ENCODE assay signal across 9 cellular contexts in the genomic region with DNA sequence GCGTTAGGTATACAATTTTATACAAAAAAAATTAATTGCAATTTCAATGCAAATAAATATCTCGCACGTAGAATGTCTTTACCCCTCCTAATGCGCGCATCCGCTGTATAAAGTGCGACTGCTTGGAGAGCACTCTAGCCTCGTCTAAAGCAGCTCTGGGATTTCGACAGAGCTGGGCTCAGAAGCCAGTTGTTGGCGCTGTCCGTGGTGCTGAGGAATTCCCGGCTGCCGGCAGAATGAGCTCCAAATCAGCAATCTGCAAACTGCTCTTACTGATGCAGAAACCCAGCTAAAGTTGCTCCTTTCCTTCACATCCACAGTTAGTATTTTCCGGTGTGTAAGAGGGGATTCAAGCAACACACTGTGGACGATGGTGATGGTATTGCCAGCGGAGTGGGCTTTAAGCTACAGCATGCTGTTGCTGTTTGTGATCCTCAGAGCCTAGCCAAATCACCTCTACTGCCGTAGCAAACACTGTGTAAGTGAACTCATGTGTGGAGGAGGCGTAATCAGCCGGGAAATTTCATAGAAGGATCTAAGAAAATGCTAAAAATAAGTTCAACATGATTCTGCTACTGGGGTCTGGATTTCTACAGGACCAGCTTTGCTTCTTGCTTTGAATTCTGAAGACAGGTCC. TPM values are rescaled to one million over a fixed set of nuclear protein-coding genes. Genes with fewer than 3 reads are reported as not detected.
DNase-seq lines count a peak whose midpoint lies in the region; ATAC-seq, FAIRE-seq and TF ChIP-seq lines count a peak whose summit lies in the region.
"Had no signal": no experiment of that assay in that cellular context is flagged by ENCODE, and none has a peak within 500 bp of the region (broad histone marks: within the 10 kb centered on the region; RNA-seq: fewer than 3 reads in every experiment).

A gene (plus strand): TSS at position 137 of the 637 bp plus-strand sequence. CDS start 3,140 bp downstream, outside the sequence.

- TF ChIP-seq POLR2A in HepG2 (IDR thresholded peaks at IDR 0.05; ENCODE audit: insufficient read depth in 1 of 2, low read depth in 2 of 2, low read length in 2 of 2) (no peak), thyroid gland (IDR thresholded peaks at IDR 0.05) (no peak)

- H3K9me3 ChIP-seq in SJSA1 (replicated peaks): no peaks in the 10 kb centered on the region
- H3K9me3 ChIP-seq in HepG2 (ENCODE audit: low read length): no peaks in the 10 kb centered on the region
- H3K9me3 ChIP-seq in thyroid gland: no peaks in the 10 kb centered on the region

- H4K20me1 ChIP-seq in HepG2 (ENCODE audit: insufficient read depth, low read length): no peaks in the 10 kb centered on the region

- no peak for TF ChIP-seq RAD21 in HepG2 (CRISPR knock-in tag; IDR thresholded peaks at IDR 0.05)

- FAIRE-seq in HepG2 (lab: Jason Lieb, UNC): peak; percentile 70

- DNase-seq in ACHN (peak; percentile 83), LHCN-M2 (ENCODE audit: low read depth) (peak; percentile 79), SJSA1 (ENCODE audit: low read depth in 1 of 2, low spot score in 2 of 2) (peak; percentile 39 to 56), dedifferentiated amniotic fluid mesenchymal stem cell (ENCODE audit: extremely low spot score) (peak; percentile 81), HepG2 (ENCODE audit: low spot score) (peak; percentile 58), thyroid gland (peak; percentile 42 to 69)

- POLR2A ChIA-PET in HepG2 (lab: Yijun Ruan, JAX): no interaction called here

- H3K27ac ChIP-seq in SJSA1: no peak within 1 kb of the TSS
- H3K27ac ChIP-seq in HepG2 (ENCODE audit: extremely low read length, insufficient read depth, low read length): no peak within 1 kb of the TSS
- no peak within 1 kb of the TSS for H3K27ac ChIP-seq in thyroid gland

- no peak within 1 kb of the TSS for H3K9ac ChIP-seq in HepG2 (ENCODE audit: insufficient read depth, low read depth, low read length)

- CTCF ChIA-PET in HepG2 (lab: Yijun Ruan, JAX; ENCODE audit: low intra/inter-chr PET ratio, low total read pairs): no interaction called here

- no TSS peak for BruUV-seq in HepG2 (replicated peaks; lab: Mats Ljungman, UMichigan)

- H3K4me3 ChIP-seq in SJSA1: no peak within 1 kb of the TSS
- H3K4me3 ChIP-seq in HepG2 (replicated peaks in 1 of 3; ENCODE audit: insufficient read depth in 1 of 3, low read depth in 2 of 3, low read length in 3 of 3): no peak within 1 kb of the TSS
- H3K4me3 ChIP-seq in thyroid gland (replicated peaks in 1 of 3): no peak within 1 kb of the TSS

- no peaks in the 10 kb centered on the region for H3K36me3 ChIP-seq in SJSA1
- H3K36me3 ChIP-seq in HepG2 (replicated peaks in 1 of 2; ENCODE audit: control insufficient read depth in 1 of 2, insufficient read depth in 2 of 2, low read length in 2 of 2): no peaks in the 10 kb centered on the region
- no peaks in the 10 kb centered on the region for H3K36me3 ChIP-seq in thyroid gland

- TF ChIP-seq EP300 in HepG2 (IDR thresholded peaks at IDR 0.05; ENCODE audit: low read depth in 2 of 2, low read length in 2 of 2) (no peak), HepG2 (CRISPR knock-in tag; IDR thresholded peaks at IDR 0.05; ENCODE audit: borderline replicate concordance) (no peak)

- in situ Hi-C loops in ACHN (cut with HindIII; ENCODE audit: low pct_ligation_motif_present, low pct_unique_long_range_greater_than_20kb, low sequenced_read_pairs): no loop called here
- in situ Hi-C loops in HepG2 (cut with HindIII; ENCODE audit: extremely low pct_ligation_motif_present, low pct_unique_long_range_greater_than_20kb): no loop called here

- no peak within 1 kb of the TSS for H2AFZ ChIP-seq in HepG2 (ENCODE audit: low read length)

- no peak within 1 kb of the TSS for H3K4me2 ChIP-seq in HepG2 (ENCODE audit: low read depth, low read length)

- under 1% methylated on average over 19 of the region's 19 CpGs for WGBS in HepG2 (ENCODE audit: low lambda C conversion rate)
- WGBS in thyroid gland, 2 donors: 10 to 12% methylated on average over 19 of the region's 19 CpGs

- no peaks in the 10 kb centered on the region for H3K4me1 ChIP-seq in SJSA1 (replicated peaks)
- H3K4me1 ChIP-seq in HepG2 (ENCODE audit: insufficient read depth, low read length): no peaks in the 10 kb centered on the region
- H3K4me1 ChIP-seq in thyroid gland: no peaks in the 10 kb centered on the region

- H3K27me3 ChIP-seq in SJSA1 (replicated peaks) (no peaks in the 10 kb centered on the region), HepG2 (ENCODE audit: control insufficient read depth in 1 of 2, insufficient read depth in 2 of 2, low read length in 2 of 2) (no peaks in the 10 kb centered on the region), thyroid gland (no peaks in the 10 kb centered on the region)

- no peak for TF ChIP-seq CTCF in HepG2 (CRISPR knock-in tag; IDR thresholded peaks at IDR 0.05)
- no peak for TF ChIP-seq CTCF in thyroid gland (IDR thresholded peaks at IDR 0.05)

- ATAC-seq in GM18519 (IDR thresholded peaks at IDR 0.05; ENCODE audit: low FRiP score, unreplicated experiment): peak; percentile 58
- ATAC-seq in HepG2: peak; percentile 98
- no peak for ATAC-seq in HG03139 (IDR thresholded peaks at IDR 0.05; ENCODE audit: unreplicated experiment)

- intact Hi-C loops in HepG2 (cut with micrococcal nuclease; ENCODE audit: unreplicated experiment) (no loop called here), thyroid gland (cut with DNase I) (no loop called here)

- H3K79me2 ChIP-seq in HepG2 (ENCODE audit: insufficient read depth, low read length): no peaks in the 10 kb centered on the region

TF ChIP-seq in HepG2, 621 proteins besides CTCF, POLR2A, EP300 and RAD21 (continues in another document):
- TF ChIP-seq, protein P1, sequence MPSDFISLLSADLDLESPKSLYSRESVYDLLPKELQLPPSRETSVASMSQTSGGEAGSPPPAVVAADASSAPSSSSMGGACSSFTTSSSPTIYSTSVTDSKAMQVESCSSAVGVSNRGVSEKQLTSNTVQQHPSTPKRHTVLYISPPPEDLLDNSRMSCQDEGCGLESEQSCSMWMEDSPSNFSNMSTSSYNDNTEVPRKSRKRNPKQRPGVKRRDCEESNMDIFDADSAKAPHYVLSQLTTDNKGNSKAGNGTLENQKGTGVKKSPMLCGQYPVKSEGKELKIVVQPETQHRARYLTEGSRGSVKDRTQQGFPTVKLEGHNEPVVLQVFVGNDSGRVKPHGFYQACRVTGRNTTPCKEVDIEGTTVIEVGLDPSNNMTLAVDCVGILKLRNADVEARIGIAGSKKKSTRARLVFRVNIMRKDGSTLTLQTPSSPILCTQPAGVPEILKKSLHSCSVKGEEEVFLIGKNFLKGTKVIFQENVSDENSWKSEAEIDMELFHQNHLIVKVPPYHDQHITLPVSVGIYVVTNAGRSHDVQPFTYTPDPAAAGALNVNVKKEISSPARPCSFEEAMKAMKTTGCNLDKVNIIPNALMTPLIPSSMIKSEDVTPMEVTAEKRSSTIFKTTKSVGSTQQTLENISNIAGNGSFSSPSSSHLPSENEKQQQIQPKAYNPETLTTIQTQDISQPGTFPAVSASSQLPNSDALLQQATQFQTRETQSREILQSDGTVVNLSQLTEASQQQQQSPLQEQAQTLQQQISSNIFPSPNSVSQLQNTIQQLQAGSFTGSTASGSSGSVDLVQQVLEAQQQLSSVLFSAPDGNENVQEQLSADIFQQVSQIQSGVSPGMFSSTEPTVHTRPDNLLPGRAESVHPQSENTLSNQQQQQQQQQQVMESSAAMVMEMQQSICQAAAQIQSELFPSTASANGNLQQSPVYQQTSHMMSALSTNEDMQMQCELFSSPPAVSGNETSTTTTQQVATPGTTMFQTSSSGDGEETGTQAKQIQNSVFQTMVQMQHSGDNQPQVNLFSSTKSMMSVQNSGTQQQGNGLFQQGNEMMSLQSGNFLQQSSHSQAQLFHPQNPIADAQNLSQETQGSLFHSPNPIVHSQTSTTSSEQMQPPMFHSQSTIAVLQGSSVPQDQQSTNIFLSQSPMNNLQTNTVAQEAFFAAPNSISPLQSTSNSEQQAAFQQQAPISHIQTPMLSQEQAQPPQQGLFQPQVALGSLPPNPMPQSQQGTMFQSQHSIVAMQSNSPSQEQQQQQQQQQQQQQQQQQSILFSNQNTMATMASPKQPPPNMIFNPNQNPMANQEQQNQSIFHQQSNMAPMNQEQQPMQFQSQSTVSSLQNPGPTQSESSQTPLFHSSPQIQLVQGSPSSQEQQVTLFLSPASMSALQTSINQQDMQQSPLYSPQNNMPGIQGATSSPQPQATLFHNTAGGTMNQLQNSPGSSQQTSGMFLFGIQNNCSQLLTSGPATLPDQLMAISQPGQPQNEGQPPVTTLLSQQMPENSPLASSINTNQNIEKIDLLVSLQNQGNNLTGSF (CRISPR knock-in tag; IDR thresholded peaks at IDR 0.05): peak; percentile 96
- TF ChIP-seq ZNF607 (CRISPR knock-in tag; IDR thresholded peaks at IDR 0.05; ENCODE audit: borderline replicate concordance) (peak; percentile 98), ZNF567 (CRISPR knock-in tag; IDR thresholded peaks at IDR 0.05; ENCODE audit: borderline replicate concordance) (no peak), KLF6 (CRISPR knock-in tag; IDR thresholded peaks at IDR 0.05) (peak; percentile 99), ZNF775 (CRISPR knock-in tag; IDR thresholded peaks at IDR 0.05; ENCODE audit: borderline replicate concordance) (no peak), ATF7 (IDR thresholded peaks at IDR 0.05) (no peak), ATF7 (CRISPR knock-in tag; IDR thresholded peaks at IDR 0.05) (no peak)

RNA-seq across cellular contexts. Expression of the gene that starts here (rescaled TPM):
- under 0.01 TPM in 1 of 2 replicates, not detected in the other for total RNA-seq in LHCN-M2 (2014; rRNA removed)
- polyA plus RNA-seq in LHCN-M2 (2012): not detected
- not detected in 2 replicates for total RNA-seq in SJSA1 (2014; rRNA removed; shearing (Covaris generic))
- total RNA-seq in HepG2 (2016; rRNA removed; fragmentation: Illumina TruSeq; extraction: Trizol): not detected in 2 replicates
- not detected in 2 replicates for total RNA-seq in HepG2 (2016; cell fraction: cytosol; rRNA removed; fragmentation: Illumina TruSeq; extraction: Trizol; ENCODE audit: low read depth)
- total RNA-seq in HepG2 (2016; cell fraction: insoluble cytoplasmic fraction; rRNA removed; fragmentation: Illumina TruSeq; extraction: Trizol): not detected in 2 replicates
- total RNA-seq in HepG2 (2016; cell fraction: membrane; rRNA removed; fragmentation: Illumina TruSeq; extraction: Trizol): not detected in 2 replicates
- total RNA-seq in HepG2 (2016; cell fraction: nucleus; rRNA removed; fragmentation: Illumina TruSeq; extraction: Trizol): not detected in 2 replicates
- polyA plus RNA-seq in HepG2 (2011; rRNA removed): not detected in 2 replicates
- polyA plus RNA-seq in HepG2 (2011; cell fraction: cytosol; rRNA removed): not detected in 2 replicates
- polyA plus RNA-seq in HepG2 (2011; cell fraction: nucleus; rRNA removed): not detected in 2 replicates
- polyA plus RNA-seq in HepG2 (2012): not detected in 2 replicates
- polyA plus RNA-seq in HepG2 (2016; cell fraction: cytosol; fragmentation: Illumina TruSeq; extraction: Trizol; ENCODE audit: low read depth): not detected in 2 replicates
- polyA plus RNA-seq in HepG2 (2016; cell fraction: insoluble cytoplasmic fraction; fragmentation: Illumina TruSeq; extraction: Trizol; ENCODE audit: low read depth): not detected in 2 replicates
- not detected in 2 replicates for polyA plus RNA-seq in HepG2 (2016; cell fraction: membrane; fragmentation: Illumina TruSeq; extraction: Trizol; ENCODE audit: low read depth)
- not detected in 2 replicates for polyA plus RNA-seq in HepG2 (2016; cell fraction: nucleus; fragmentation: Illumina TruSeq; extraction: Trizol; ENCODE audit: insufficient read depth, low read depth)
- polyA minus RNA-seq in HepG2 (2011; rRNA and poly(A)+ RNA removed; ENCODE audit: low replicate concordance): not detected in 2 replicates
- polyA minus RNA-seq in HepG2 (2011; cell fraction: cytosol; rRNA and poly(A)+ RNA removed): not detected in 2 replicates
- polyA minus RNA-seq in HepG2 (2011; cell fraction: nucleus; rRNA and poly(A)+ RNA removed): 0.25 TPM in 1 of 2 replicates, not detected in the other
- not detected for total RNA-seq in thyroid gland
- polyA plus RNA-seq: adipose tissue had no signal

Comparison
In these comparisons a context has a peak if more than half of its experiments do, and no peak if none do; other contexts are left out.
1. Peak in DNase-seq in LHCN-M2; RNA of the gene not detected or under 1 TPM.
2. Peak in DNase-seq in SJSA1; RNA of the gene not detected or under 1 TPM.
3. Peak in DNase-seq and ATAC-seq in HepG2; RNA of the gene not detected or under 1 TPM.
4. Peak in DNase-seq in thyroid gland; RNA of the gene not detected or under 1 TPM.